Comparison of ENCODE assay signal across 22 cellular contexts in genomic region chr16:56927471-56927870, GRCh38. TPM values are rescaled to one million over a fixed set of nuclear protein-coding genes. Genes with fewer than 3 reads are reported as not detected.
DNase-seq lines count a peak whose midpoint lies in the region; TF ChIP-seq lines count a peak whose summit lies in the region.
"Had no signal": no experiment of that assay in that cellular context is flagged by ENCODE, and none has a peak within 500 bp of the region (broad histone marks: within the 10 kb centered on the region; RNA-seq: fewer than 3 reads in every experiment).

No MANE protein-coding gene starts in this region.

- TF ChIP-seq CTCF in MM.1S (IDR thresholded peaks at IDR 0.05; ENCODE audit: low read length) (no peak), OCI-LY7 (conservative IDR thresholded peaks at IDR 0.05; ENCODE audit: low read length) (no peak), stomach (IDR thresholded peaks at IDR 0.05) (no peak)

- no peaks in the 10 kb centered on the region for H3K9me2 ChIP-seq in MM.1S (replicated peaks; ENCODE audit: insufficient read depth, low read length)
- H3K9me2 ChIP-seq in OCI-LY7 (ENCODE audit: insufficient read depth, low read length), result no peaks in the 10 kb centered on the region

- peak; percentile 83 for DNase-seq in Jurkat, Clone E6-1 (ENCODE audit: low read depth, low spot score)
- no peak for DNase-seq in MM.1S
- DNase-seq in OCI-LY7 (ENCODE audit: low spot score), result peak; percentile 71
- DNase-seq in T1000 (lab: John Stamatoyannopoulos, UW), result no peak
- no peak for DNase-seq in stomach
- DNase-seq in NCI-H2171 (lab: John Stamatoyannopoulos, UW), result no peak
- DNase-seq in activated gamma-delta T cell (lab: John Stamatoyannopoulos, UW), result no peak
- DNase-seq: C1 segment of cervical spinal cord; Calu3; CD4-positive, alpha-beta memory T cell; COR-L47; DMS53; DMS79 treated with DMSO at 0.1 percent for 48 hours; GF-D8; GM23248; H7; HCEC 1CT had no signal

- TF ChIP-seq POLR2A in stomach (IDR thresholded peaks at IDR 0.05), result no peak

- WGBS in stomach, 5 donors, result 57 to 69% (median 65%) methylated on average over 2 of the region's 2 CpGs

- H3K4me1 ChIP-seq in BLaER1 (peaks cover 56% of the 10 kb centered on the region), MM.1S (ENCODE audit: low read length) (peaks cover 24% of the 10 kb centered on the region), OCI-LY7 (ENCODE audit: insufficient read depth, low read length, poor library complexity, severe bottlenecking) (peaks cover 49% of the 10 kb centered on the region), stomach (peaks cover 4 to 11% (median 10%) of the 10 kb centered on the region in 4 donors)

- no peak for TF ChIP-seq EP300 in stomach (IDR thresholded peaks at IDR 0.05)

- intact Hi-C loops in OCI-LY7 (cut with micrococcal nuclease; ENCODE audit: unreplicated experiment) (no loop called here), stomach (cut with DNase I; ENCODE audit: low total_unique reads) (no loop called here)

- peak overlapping the region; percentile 39 for H3K4me2 ChIP-seq in BLaER1
- H3K4me2 ChIP-seq in MM.1S (ENCODE audit: low read depth, low read length), result peak overlapping the region; percentile 30; the same call in 1 of the 2 replicates
- peak overlapping the region; percentile 45 for H3K4me2 ChIP-seq in OCI-LY7 (ENCODE audit: low read length)

- H4K20me1 ChIP-seq in BLaER1 (peaks cover 4% of the 10 kb centered on the region; the same call in 1 of the 2 replicates), MM.1S (ENCODE audit: insufficient read depth, low read length) (peaks cover under 1% of the 10 kb centered on the region; the same call in 1 of the 2 replicates), OCI-LY7 (ENCODE audit: insufficient read depth, low read length) (no peaks in the 10 kb centered on the region)

- H3F3A ChIP-seq in MM.1S (ENCODE audit: insufficient read depth, low read length), result peaks cover 19% of the 10 kb centered on the region

- CTCF ChIA-PET in OCI-LY7 (lab: Charles Lee; ENCODE audit: unreplicated experiment), result interaction anchor here (1.2 kb wide), 1 partner anchor 16 kb away, joined by 3 read pairs; no protein-coding TSS in a partner anchor

- no peak overlapping the region for H3K27ac ChIP-seq in BLaER1
- H3K27ac ChIP-seq in MM.1S (ENCODE audit: low read length), result peak overlapping the region; percentile 23; the same call in 1 of the 2 replicates
- peak overlapping the region; percentile 52 for H3K27ac ChIP-seq in OCI-LY7 (ENCODE audit: low read depth, low read length, poor library complexity, severe bottlenecking)
- no peak overlapping the region for H3K27ac ChIP-seq in stomach
- H3K27ac ChIP-seq: 22Rv1, GM23248 had no signal

- POLR2A ChIA-PET in OCI-LY7 (lab: Charles Lee), result interaction anchor here (0.7 to 9.8 kb wide), 4 partner anchors 9 to 112 kb away, joined by 3 to 256 read pairs (median 6); no protein-coding TSS in a partner anchor

- H3K9me3 ChIP-seq in BLaER1, result no peaks in the 10 kb centered on the region
- no peaks in the 10 kb centered on the region for H3K9me3 ChIP-seq in MM.1S (replicated peaks; ENCODE audit: insufficient read depth, low read length)
- no peaks in the 10 kb centered on the region for H3K9me3 ChIP-seq in OCI-LY7 (ENCODE audit: low read length)
- no peaks in the 10 kb centered on the region for H3K9me3 ChIP-seq in stomach

- H3K4me3 ChIP-seq in BLaER1 (no peak overlapping the region), MM.1S (ENCODE audit: low read length) (no peak overlapping the region), OCI-LY7 (ENCODE audit: low read depth, low read length, poor library complexity, severe bottlenecking) (no peak overlapping the region), stomach (no peak overlapping the region)
- H3K4me3 ChIP-seq in Jurkat, Clone E6-1 (ENCODE audit: low read length), result no peak overlapping the region
- H3K4me3 ChIP-seq: GM23248 had no signal

- BruUV-seq in OCI-LY7 (replicated peaks; lab: Mats Ljungman, UMichigan), result no TSS peak

- H2AFZ ChIP-seq in MM.1S (ENCODE audit: low read length) (no peak overlapping the region), OCI-LY7 (ENCODE audit: low read length) (peak overlapping the region; percentile 28; the same call in 1 of the 2 replicates)
- H2AFZ ChIP-seq: GM23248 had no signal

- no peaks in the 10 kb centered on the region for H3K27me3 ChIP-seq in BLaER1
- no peaks in the 10 kb centered on the region for H3K27me3 ChIP-seq in MM.1S (replicated peaks; ENCODE audit: insufficient read depth, low read length)
- no peaks in the 10 kb centered on the region for H3K27me3 ChIP-seq in stomach

- no peak overlapping the region for H3K9ac ChIP-seq in BLaER1
- H3K9ac ChIP-seq in MM.1S (ENCODE audit: low read length), result no peak overlapping the region
- H3K9ac ChIP-seq: GM23248 had no signal

- H3K79me2 ChIP-seq in MM.1S (ENCODE audit: low read length) (peaks cover 6% of the 10 kb centered on the region), OCI-LY7 (ENCODE audit: insufficient read depth, low read depth, low read length) (peaks cover 5% of the 10 kb centered on the region)

- H3K36me3 ChIP-seq in BLaER1, result no peaks in the 10 kb centered on the region
- 0 out of 2 replicates have a peak, but pooled peaks cover 1% of the 10 kb centered on the region for H3K36me3 ChIP-seq in MM.1S (replicated peaks; ENCODE audit: insufficient read depth, low read length)
- peaks cover 4% of the 10 kb centered on the region for H3K36me3 ChIP-seq in OCI-LY7 (ENCODE audit: insufficient read depth, low read length)
- no peaks in the 10 kb centered on the region for H3K36me3 ChIP-seq in stomach

RNA-seq across cellular contexts. Expression of gene HERPUD1, which starts 4.5 kb away (rescaled TPM):
- polyA plus RNA-seq in Jurkat, Clone E6-1 (2012; ENCODE audit: insufficient read depth, insufficient read length), result 60.5 TPM
- 121 and 140 TPM in 2 replicates for total RNA-seq in OCI-LY7 (2014; rRNA removed; shearing (Covaris generic))
- total RNA-seq in OCI-LY7 (2022) (294 and 342 TPM in 2 replicates), stomach (100 to 1,000 TPM in 3 of 5 donors, 10 to 100 TPM in 1, 1 to 10 TPM in 1; 2.6 to 329 (median 190) TPM)
- polyA plus RNA-seq in stomach, result 10 to 100 TPM; 40.4 to 63.7 (median 57.9) TPM

RNA-seq across cellular contexts. Expression of gene CETP, which starts 34.3 kb away (rescaled TPM):
- not detected for polyA plus RNA-seq in Jurkat, Clone E6-1 (2012; ENCODE audit: insufficient read depth, insufficient read length)
- total RNA-seq in OCI-LY7 (2014; rRNA removed; shearing (Covaris generic)), result 0.54 and 0.67 TPM in 2 replicates
- 0.41 and 0.65 TPM in 2 replicates for total RNA-seq in OCI-LY7 (2022)
- 1 to 10 TPM in 1 of 5 donors, not detected in 4; 2.9 TPM for total RNA-seq in stomach
- polyA plus RNA-seq in stomach, result under 1 TPM; 0.18 to 0.46 (median 0.19) TPM
- total RNA-seq: Calu3; CD4-positive, alpha-beta memory T cell; Daoy; G401; GM23248; H1; H7 had no signal
- polyA plus RNA-seq: GM23248, H1 had no signal

Comparison
In these comparisons a context has a peak if more than half of its experiments do, and no peak if none do; other contexts are left out.
1. H3K27ac ChIP-seq: peak in MM.1S (single experiment) and OCI-LY7 (single experiment); none in BLaER1 (single experiment) and stomach (0 of 5).
2. DNase-seq: peak in Jurkat, Clone E6-1 (single experiment) and OCI-LY7 (single experiment); none in MM.1S (single experiment), T1000 (single experiment), stomach (single experiment), NCI-H2171 (single experiment) and activated gamma-delta T cell (single experiment).
3. Peak in every context shown above with its lines, with median percentiles within 50 percentile points of each other: H3K4me2 ChIP-seq.